ENCODE assay signal across 1 cellular context in the genomic region with DNA sequence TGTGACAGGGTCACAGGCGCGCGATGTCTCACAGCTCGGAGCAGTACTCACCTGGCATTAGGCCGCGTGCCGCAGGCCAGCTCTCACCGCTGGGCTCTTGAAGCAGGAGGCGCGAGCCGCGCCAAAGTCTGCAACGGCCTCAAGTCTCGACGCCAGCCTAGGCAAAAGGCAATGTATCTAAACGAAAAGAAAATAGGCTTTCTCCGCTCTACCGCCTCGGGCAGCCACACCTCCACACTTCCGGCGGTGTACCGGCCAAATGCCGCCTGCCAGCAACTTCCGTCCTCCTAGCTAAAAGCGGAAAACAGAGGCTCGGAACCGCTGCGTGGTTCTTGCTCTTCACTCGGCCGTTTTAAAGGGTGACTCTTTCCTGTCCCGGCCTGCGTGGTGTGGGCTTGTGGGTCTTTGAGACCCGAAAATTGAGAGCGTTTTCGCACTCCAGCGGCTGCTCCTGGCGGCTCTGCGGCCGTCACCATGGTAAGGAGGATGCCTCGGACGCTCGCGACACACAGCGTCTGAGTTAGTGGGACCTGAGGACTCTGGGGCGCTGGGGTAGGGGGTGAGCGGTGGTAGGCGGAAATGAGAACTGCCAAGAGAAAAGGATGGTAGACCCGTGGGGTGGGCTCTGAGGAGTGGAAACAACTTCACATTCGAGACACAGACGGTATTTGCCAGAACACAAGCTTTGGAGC.
TF ChIP-seq lines count a peak whose summit lies in the region.

A gene with protein sequence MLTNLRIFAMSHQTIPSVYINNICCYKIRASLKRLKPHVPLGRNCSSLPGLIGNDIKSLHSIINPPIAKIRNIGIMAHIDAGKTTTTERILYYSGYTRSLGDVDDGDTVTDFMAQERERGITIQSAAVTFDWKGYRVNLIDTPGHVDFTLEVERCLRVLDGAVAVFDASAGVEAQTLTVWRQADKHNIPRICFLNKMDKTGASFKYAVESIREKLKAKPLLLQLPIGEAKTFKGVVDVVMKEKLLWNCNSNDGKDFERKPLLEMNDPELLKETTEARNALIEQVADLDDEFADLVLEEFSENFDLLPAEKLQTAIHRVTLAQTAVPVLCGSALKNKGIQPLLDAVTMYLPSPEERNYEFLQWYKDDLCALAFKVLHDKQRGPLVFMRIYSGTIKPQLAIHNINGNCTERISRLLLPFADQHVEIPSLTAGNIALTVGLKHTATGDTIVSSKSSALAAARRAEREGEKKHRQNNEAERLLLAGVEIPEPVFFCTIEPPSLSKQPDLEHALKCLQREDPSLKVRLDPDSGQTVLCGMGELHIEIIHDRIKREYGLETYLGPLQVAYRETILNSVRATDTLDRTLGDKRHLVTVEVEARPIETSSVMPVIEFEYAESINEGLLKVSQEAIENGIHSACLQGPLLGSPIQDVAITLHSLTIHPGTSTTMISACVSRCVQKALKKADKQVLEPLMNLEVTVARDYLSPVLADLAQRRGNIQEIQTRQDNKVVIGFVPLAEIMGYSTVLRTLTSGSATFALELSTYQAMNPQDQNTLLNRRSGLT (minus strand): TSS at position 231 of the 692 bp plus-strand sequence. CDS start 3,375 bp downstream, outside the sequence.
TSS of gene NSA2 (plus strand) at position 363 of the 692 bp plus-strand sequence. CDS start at position 475, 112 bp downstream.

TF ChIP-seq in HepG2, 621 proteins besides CTCF, POLR2A, EP300 and RAD21 (continued from another document and continues in another):
- TF ChIP-seq, protein P1, sequence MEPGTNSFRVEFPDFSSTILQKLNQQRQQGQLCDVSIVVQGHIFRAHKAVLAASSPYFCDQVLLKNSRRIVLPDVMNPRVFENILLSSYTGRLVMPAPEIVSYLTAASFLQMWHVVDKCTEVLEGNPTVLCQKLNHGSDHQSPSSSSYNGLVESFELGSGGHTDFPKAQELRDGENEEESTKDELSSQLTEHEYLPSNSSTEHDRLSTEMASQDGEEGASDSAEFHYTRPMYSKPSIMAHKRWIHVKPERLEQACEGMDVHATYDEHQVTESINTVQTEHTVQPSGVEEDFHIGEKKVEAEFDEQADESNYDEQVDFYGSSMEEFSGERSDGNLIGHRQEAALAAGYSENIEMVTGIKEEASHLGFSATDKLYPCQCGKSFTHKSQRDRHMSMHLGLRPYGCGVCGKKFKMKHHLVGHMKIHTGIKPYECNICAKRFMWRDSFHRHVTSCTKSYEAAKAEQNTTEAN (CRISPR knock-in tag; conservative IDR thresholded peaks at IDR 0.05): peak; percentile 80; the same call in 1 of the 2 replicates
- TF ChIP-seq HMGXB3 (CRISPR knock-in tag; IDR thresholded peaks at IDR 0.05; ENCODE audit: borderline replicate concordance) (peak; percentile 60; the same call in 1 of the 2 replicates), ZNF720 (CRISPR knock-in tag; IDR thresholded peaks at IDR 0.05) (no peak), ZSCAN5A (CRISPR knock-in tag; IDR thresholded peaks at IDR 0.05; ENCODE audit: borderline replicate concordance) (peak; percentile 95), ERF (CRISPR knock-in tag; IDR thresholded peaks at IDR 0.05) (peak; percentile 87), ZNF431 (CRISPR knock-in tag; IDR thresholded peaks at IDR 0.05; ENCODE audit: borderline replicate concordance, low read depth) (0 out of 2 replicates have a peak, but pooled peaks have one; percentile 6), ZNF362 (CRISPR knock-in tag; IDR thresholded peaks at IDR 0.05; ENCODE audit: borderline replicate concordance) (peak; percentile 54; the same call in 1 of the 2 replicates), ATF1 (CRISPR knock-in tag; IDR thresholded peaks at IDR 0.05) (peak; percentile 78), ATM (IDR thresholded peaks at IDR 0.05; ENCODE audit: borderline replicate concordance) (no peak), ZMAT3 (CRISPR knock-in tag; conservative IDR thresholded peaks at IDR 0.05) (peak; percentile 86), CCAR2 (optimal IDR thresholded peaks at IDR 0.05; ENCODE audit: low read depth, low read length) (peak; percentile 89), ZSCAN25 (CRISPR knock-in tag; IDR thresholded peaks at IDR 0.05) (peak; percentile 73; the same call in 1 of the 2 replicates), NKX3-1 (CRISPR knock-in tag; IDR thresholded peaks at IDR 0.05) (peak; percentile 90), MXD3 (CRISPR knock-in tag; IDR thresholded peaks at IDR 0.05) (peak; percentile 64; the same call in 1 of the 2 replicates), HDAC2 (CRISPR knock-in tag; IDR thresholded peaks at IDR 0.05) (peak; percentile 91), JUN (CRISPR knock-in tag; IDR thresholded peaks at IDR 0.05) (no peak), ZNF891 (CRISPR knock-in tag; IDR thresholded peaks at IDR 0.05) (peak; percentile 89), ZNF737 (CRISPR knock-in tag; IDR thresholded peaks at IDR 0.05; ENCODE audit: borderline replicate concordance) (no peak), ZNF136 (CRISPR knock-in tag; IDR thresholded peaks at IDR 0.05; ENCODE audit: low read depth) (peak; percentile 83; the same call in 1 of the 2 replicates), CCDC6 (CRISPR knock-in tag; IDR thresholded peaks at IDR 0.05) (peak; percentile 91), GTF3A (CRISPR knock-in tag; conservative IDR thresholded peaks at IDR 0.05) (no peak), TEAD2 (CRISPR knock-in tag; IDR thresholded peaks at IDR 0.05) (no peak), ZKSCAN8 (CRISPR knock-in tag; IDR thresholded peaks at IDR 0.05; ENCODE audit: borderline replicate concordance) (peak; percentile 69; the same call in 1 of the 2 replicates), FOSL2 (CRISPR knock-in tag; IDR thresholded peaks at IDR 0.05) (peak; percentile 70), YY1 (IDR thresholded peaks at IDR 0.05; ENCODE audit: insufficient read depth, insufficient replicate concordance, low read depth, low read length) (peak; percentile 78), POLR2AphosphoS2 (IDR thresholded peaks at IDR 0.05; ENCODE audit: low read depth, low read length) (peak; percentile 76; the same call in 1 of the 2 replicates), MTF1 (CRISPR knock-in tag; IDR thresholded peaks at IDR 0.05) (0 out of 2 replicates have a peak, but pooled peaks have one; percentile 64), NFIC (IDR thresholded peaks at IDR 0.05; ENCODE audit: low read length) (0 out of 2 replicates have a peak, but pooled peaks have one; percentile 47), ZFP37 (CRISPR knock-in tag; IDR thresholded peaks at IDR 0.05; ENCODE audit: borderline replicate concordance) (peak; percentile 79; the same call in 1 of the 2 replicates), SRY (CRISPR knock-in tag; IDR thresholded peaks at IDR 0.05) (peak; percentile 83; the same call in 1 of the 2 replicates), ZC3H4 (CRISPR knock-in tag; IDR thresholded peaks at IDR 0.05; ENCODE audit: borderline replicate concordance) (no peak), PRMT3 (CRISPR knock-in tag; IDR thresholded peaks at IDR 0.05; ENCODE audit: borderline replicate concordance, low read depth) (0 out of 2 replicates have a peak, but pooled peaks have one; percentile 57), ZNF180 (CRISPR knock-in tag; IDR thresholded peaks at IDR 0.05; ENCODE audit: borderline replicate concordance, low read depth) (no peak), RARA (CRISPR knock-in tag; IDR thresholded peaks at IDR 0.05) (peak; percentile 61), TAF15 (IDR thresholded peaks at IDR 0.05; ENCODE audit: low read depth, low read length, poor library complexity, severe bottlenecking) (no peak), ETV6 (CRISPR knock-in tag; conservative IDR thresholded peaks at IDR 0.05) (peak; percentile 93), ZNF792 (CRISPR knock-in tag; IDR thresholded peaks at IDR 0.05) (peak; percentile 92), ZSCAN30 (CRISPR knock-in tag; IDR thresholded peaks at IDR 0.05) (no peak), ZBTB3 (CRISPR knock-in tag; IDR thresholded peaks at IDR 0.05; ENCODE audit: borderline replicate concordance, low read depth) (no peak)
- TF ChIP-seq, protein P2, sequence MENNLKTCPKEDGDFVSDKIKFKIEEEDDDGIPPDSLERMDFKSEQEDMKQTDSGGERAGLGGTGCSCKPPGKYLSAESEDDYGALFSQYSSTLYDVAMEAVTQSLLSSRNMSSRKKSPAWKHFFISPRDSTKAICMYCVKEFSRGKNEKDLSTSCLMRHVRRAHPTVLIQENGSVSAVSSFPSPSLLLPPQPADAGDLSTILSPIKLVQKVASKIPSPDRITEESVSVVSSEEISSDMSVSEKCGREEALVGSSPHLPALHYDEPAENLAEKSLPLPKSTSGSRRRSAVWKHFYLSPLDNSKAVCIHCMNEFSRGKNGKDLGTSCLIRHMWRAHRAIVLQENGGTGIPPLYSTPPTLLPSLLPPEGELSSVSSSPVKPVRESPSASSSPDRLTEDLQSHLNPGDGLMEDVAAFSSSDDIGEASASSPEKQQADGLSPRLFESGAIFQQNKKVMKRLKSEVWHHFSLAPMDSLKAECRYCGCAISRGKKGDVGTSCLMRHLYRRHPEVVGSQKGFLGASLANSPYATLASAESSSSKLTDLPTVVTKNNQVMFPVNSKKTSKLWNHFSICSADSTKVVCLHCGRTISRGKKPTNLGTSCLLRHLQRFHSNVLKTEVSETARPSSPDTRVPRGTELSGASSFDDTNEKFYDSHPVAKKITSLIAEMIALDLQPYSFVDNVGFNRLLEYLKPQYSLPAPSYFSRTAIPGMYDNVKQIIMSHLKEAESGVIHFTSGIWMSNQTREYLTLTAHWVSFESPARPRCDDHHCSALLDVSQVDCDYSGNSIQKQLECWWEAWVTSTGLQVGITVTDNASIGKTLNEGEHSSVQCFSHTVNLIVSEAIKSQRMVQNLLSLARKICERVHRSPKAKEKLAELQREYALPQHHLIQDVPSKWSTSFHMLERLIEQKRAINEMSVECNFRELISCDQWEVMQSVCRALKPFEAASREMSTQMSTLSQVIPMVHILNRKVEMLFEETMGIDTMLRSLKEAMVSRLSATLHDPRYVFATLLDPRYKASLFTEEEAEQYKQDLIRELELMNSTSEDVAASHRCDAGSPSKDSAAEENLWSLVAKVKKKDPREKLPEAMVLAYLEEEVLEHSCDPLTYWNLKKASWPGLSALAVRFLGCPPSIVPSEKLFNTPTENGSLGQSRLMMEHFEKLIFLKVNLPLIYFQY (CRISPR knock-in tag; IDR thresholded peaks at IDR 0.05; ENCODE audit: borderline replicate concordance): no peak; the same call in 1 of the 2 replicates
- TF ChIP-seq, protein P3, sequence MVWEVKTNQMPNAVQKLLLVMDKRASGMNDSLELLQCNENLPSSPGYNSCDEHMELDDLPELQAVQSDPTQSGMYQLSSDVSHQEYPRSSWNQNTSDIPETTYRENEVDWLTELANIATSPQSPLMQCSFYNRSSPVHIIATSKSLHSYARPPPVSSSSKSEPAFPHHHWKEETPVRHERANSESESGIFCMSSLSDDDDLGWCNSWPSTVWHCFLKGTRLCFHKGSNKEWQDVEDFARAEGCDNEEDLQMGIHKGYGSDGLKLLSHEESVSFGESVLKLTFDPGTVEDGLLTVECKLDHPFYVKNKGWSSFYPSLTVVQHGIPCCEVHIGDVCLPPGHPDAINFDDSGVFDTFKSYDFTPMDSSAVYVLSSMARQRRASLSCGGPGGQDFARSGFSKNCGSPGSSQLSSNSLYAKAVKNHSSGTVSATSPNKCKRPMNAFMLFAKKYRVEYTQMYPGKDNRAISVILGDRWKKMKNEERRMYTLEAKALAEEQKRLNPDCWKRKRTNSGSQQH (CRISPR knock-in tag; IDR thresholded peaks at IDR 0.05; ENCODE audit: low read depth): peak; percentile 72; the same call in 1 of the 2 replicates
- TF ChIP-seq, protein P4, sequence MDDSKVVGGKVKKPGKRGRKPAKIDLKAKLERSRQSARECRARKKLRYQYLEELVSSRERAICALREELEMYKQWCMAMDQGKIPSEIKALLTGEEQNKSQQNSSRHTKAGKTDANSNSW (CRISPR knock-in tag; IDR thresholded peaks at IDR 0.05; ENCODE audit: borderline replicate concordance): 0 out of 2 replicates have a peak, but pooled peaks have one; percentile 71
